Comparison of ENCODE assay signal across 1 cellular context in genomic region chr1:105017587-105017986, GRCh38.
TF ChIP-seq lines count a peak whose summit lies in the region.

No MANE protein-coding gene starts in this region.

TF ChIP-seq in WTC11, 78 proteins besides CTCF, POLR2A, EP300 and RAD21 (continued from another document):
- TF ChIP-seq, protein P1, sequence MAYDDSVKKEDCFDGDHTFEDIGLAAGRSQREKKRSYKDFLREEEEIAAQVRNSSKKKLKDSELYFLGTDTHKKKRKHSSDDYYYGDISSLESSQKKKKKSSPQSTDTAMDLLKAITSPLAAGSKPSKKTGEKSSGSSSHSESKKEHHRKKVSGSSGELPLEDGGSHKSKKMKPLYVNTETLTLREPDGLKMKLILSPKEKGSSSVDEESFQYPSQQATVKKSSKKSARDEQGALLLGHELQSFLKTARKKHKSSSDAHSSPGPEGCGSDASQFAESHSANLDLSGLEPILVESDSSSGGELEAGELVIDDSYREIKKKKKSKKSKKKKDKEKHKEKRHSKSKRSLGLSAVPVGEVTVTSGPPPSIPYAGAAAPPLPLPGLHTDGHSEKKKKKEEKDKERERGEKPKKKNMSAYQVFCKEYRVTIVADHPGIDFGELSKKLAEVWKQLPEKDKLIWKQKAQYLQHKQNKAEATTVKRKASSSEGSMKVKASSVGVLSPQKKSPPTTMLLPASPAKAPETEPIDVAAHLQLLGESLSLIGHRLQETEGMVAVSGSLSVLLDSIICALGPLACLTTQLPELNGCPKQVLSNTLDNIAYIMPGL (CRISPR knock-in tag; IDR thresholded peaks at IDR 0.05): no peak
- TF ChIP-seq, protein P2, sequence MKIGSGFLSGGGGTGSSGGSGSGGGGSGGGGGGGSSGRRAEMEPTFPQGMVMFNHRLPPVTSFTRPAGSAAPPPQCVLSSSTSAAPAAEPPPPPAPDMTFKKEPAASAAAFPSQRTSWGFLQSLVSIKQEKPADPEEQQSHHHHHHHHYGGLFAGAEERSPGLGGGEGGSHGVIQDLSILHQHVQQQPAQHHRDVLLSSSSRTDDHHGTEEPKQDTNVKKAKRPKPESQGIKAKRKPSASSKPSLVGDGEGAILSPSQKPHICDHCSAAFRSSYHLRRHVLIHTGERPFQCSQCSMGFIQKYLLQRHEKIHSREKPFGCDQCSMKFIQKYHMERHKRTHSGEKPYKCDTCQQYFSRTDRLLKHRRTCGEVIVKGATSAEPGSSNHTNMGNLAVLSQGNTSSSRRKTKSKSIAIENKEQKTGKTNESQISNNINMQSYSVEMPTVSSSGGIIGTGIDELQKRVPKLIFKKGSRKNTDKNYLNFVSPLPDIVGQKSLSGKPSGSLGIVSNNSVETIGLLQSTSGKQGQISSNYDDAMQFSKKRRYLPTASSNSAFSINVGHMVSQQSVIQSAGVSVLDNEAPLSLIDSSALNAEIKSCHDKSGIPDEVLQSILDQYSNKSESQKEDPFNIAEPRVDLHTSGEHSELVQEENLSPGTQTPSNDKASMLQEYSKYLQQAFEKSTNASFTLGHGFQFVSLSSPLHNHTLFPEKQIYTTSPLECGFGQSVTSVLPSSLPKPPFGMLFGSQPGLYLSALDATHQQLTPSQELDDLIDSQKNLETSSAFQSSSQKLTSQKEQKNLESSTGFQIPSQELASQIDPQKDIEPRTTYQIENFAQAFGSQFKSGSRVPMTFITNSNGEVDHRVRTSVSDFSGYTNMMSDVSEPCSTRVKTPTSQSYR (CRISPR knock-in tag; IDR thresholded peaks at IDR 0.05): no peak
- TF ChIP-seq, protein P3, sequence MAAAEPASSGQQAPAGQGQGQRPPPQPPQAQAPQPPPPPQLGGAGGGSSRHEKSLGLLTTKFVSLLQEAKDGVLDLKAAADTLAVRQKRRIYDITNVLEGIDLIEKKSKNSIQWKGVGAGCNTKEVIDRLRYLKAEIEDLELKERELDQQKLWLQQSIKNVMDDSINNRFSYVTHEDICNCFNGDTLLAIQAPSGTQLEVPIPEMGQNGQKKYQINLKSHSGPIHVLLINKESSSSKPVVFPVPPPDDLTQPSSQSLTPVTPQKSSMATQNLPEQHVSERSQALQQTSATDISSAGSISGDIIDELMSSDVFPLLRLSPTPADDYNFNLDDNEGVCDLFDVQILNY (CRISPR knock-in tag; IDR thresholded peaks at IDR 0.05): no peak
- TF ChIP-seq PRDM15 (CRISPR knock-in tag; IDR thresholded peaks at IDR 0.05) (no peak), SMAD3 (CRISPR knock-in tag; IDR thresholded peaks at IDR 0.05; ENCODE audit: borderline replicate concordance) (no peak), OVOL2 (CRISPR knock-in tag; IDR thresholded peaks at IDR 0.05; ENCODE audit: borderline replicate concordance) (no peak), GRHL2 (CRISPR knock-in tag; IDR thresholded peaks at IDR 0.05; ENCODE audit: insufficient replicate concordance, severe bottlenecking) (no peak)
- TF ChIP-seq, protein P4, sequence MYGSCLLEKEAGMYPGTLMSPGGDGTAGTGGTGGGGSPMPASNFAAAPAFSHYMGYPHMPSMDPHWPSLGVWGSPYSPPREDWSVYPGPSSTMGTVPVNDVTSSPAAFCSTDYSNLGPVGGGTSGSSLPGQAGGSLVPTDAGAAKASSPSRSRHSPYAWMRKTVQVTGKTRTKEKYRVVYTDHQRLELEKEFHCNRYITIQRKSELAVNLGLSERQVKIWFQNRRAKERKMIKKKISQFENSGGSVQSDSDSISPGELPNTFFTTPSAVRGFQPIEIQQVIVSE (CRISPR knock-in tag; IDR thresholded peaks at IDR 0.05; ENCODE audit: borderline replicate concordance): no peak
- TF ChIP-seq, protein P5, sequence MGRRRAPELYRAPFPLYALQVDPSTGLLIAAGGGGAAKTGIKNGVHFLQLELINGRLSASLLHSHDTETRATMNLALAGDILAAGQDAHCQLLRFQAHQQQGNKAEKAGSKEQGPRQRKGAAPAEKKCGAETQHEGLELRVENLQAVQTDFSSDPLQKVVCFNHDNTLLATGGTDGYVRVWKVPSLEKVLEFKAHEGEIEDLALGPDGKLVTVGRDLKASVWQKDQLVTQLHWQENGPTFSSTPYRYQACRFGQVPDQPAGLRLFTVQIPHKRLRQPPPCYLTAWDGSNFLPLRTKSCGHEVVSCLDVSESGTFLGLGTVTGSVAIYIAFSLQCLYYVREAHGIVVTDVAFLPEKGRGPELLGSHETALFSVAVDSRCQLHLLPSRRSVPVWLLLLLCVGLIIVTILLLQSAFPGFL (CRISPR knock-in tag; IDR thresholded peaks at IDR 0.05; ENCODE audit: borderline replicate concordance): no peak
